Comparison of ENCODE assay signal across 8 cellular contexts in the genomic region with DNA sequence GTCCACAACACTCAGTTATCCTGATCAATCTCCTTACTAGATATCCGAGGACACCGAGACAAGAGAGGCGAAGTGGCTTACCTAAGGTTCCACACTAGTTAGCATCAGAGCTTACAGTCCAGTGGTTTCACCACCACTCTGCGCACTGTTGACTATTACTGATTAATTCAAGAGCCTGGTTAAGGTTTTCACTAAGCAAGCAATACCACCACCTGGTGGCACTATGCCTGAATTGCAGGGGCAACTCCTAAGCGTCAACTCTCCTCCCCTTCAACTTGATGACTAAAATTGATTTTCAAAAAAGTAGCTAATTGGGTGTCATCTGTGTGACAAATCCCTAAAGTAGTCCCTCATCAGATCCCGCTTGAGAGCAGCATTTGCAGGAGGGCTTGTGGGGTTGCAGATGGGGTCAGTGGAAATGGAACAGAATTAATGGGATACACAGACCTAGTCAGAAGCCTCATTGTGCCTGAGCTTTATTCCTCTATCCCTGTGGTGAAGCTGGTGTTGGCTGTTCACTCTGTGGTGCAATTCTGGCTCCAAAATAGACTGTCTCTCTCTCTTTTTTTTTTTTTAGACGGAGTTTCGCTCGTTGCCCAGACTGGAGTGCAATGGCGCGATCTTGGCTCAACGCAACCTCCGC. TPM values are rescaled to one million over a fixed set of nuclear protein-coding genes. Genes with fewer than 3 reads are reported as not detected.
DNase-seq lines count a peak whose midpoint lies in the region; ATAC-seq, FAIRE-seq and TF ChIP-seq lines count a peak whose summit lies in the region.
"Had no signal": no experiment of that assay in that cellular context is flagged by ENCODE, and none has a peak within 500 bp of the region (broad histone marks: within the 10 kb centered on the region; RNA-seq: fewer than 3 reads in every experiment).

No MANE protein-coding gene starts in this region.

- H3K9me3 Mint-ChIP-seq in type B pancreatic cell: no peaks in the 10 kb centered on the region

- H3K36me3 ChIP-seq in MG63 (no peaks in the 10 kb centered on the region), kidney (ENCODE audit: control insufficient read depth in 1 of 2, insufficient read depth in 2 of 2, low read length in 2 of 2) (peaks cover 0 to 5% of the 10 kb centered on the region in 2 donors), esophagus muscularis mucosa (no peaks in the 10 kb centered on the region)

- H3K9me3 ChIP-seq in MG63: peaks cover 4% of the 10 kb centered on the region; the same call in 1 of the 2 replicates
- H3K9me3 ChIP-seq in kidney (ENCODE audit: control insufficient read depth in 1 of 2, low read length in 2 of 2): peaks cover 0 to 7% of the 10 kb centered on the region in 2 donors
- peaks cover 0 to 12% (median 9%) of the 10 kb centered on the region in 4 donors for H3K9me3 ChIP-seq in esophagus muscularis mucosa

- TF ChIP-seq CTCF in GM10248 (IDR thresholded peaks at IDR 0.05; ENCODE audit: control extremely low read depth, extremely low read depth, low read depth, missing control alignments) (peak; percentile 18), kidney (IDR thresholded peaks at IDR 0.05; ENCODE audit: borderline replicate concordance, extremely low read depth, insufficient read depth) (peak; percentile 52), type B pancreatic cell (conservative IDR thresholded peaks at IDR 0.05) (peak; percentile 87), esophagus muscularis mucosa (IDR thresholded peaks at IDR 0.05) (peak in 1 of 3 experiments; percentile 33)

- intact Hi-C loops in kidney (cut with DNase I): no loop called here
- intact Hi-C loops in esophagus muscularis mucosa (cut with DNase I): no loop called here

- no peaks in the 10 kb centered on the region for H3K27me3 ChIP-seq in MG63
- H3K27me3 ChIP-seq in esophagus muscularis mucosa: peaks cover 0 to 42% (median 0%) of the 10 kb centered on the region in 4 donors

- H3K4me1 Mint-ChIP-seq in type B pancreatic cell (ENCODE audit: unreplicated experiment): peaks cover 23% of the 10 kb centered on the region

- H3K36me3 Mint-ChIP-seq in type B pancreatic cell: no peaks in the 10 kb centered on the region

- DNase-seq in GM10248 (ENCODE audit: extremely low spot score) (no peak), MG63 (peak; percentile 14), kidney (no peak), type B pancreatic cell (ENCODE audit: extremely low spot score, unreplicated experiment) (no peak), esophagus muscularis mucosa (ENCODE audit: extremely low spot score) (no peak)
- DNase-seq in activated CD8-positive, alpha-beta memory T cell treated with anti-CD3 and anti-CD28 coated beads for 24 hours: peak; percentile 74

- ATAC-seq in GM18868 (IDR thresholded peaks at IDR 0.05; ENCODE audit: unreplicated experiment): no peak

- TF ChIP-seq EP300 in esophagus muscularis mucosa (IDR thresholded peaks at IDR 0.05): no peak

- 83% methylated on average over 13 of the region's 13 CpGs for WGBS in esophagus muscularis mucosa

- no peak overlapping the region for H3K9ac ChIP-seq in kidney (ENCODE audit: low read length in 2 of 2)

- peaks cover 0 to 10% of the 10 kb centered on the region in 2 donors for H3K4me1 ChIP-seq in kidney (ENCODE audit: control insufficient read depth in 1 of 2, insufficient read depth in 1 of 2, low read depth in 1 of 2, low read length in 2 of 2)
- H3K4me1 ChIP-seq in esophagus muscularis mucosa: no peaks in the 10 kb centered on the region

- FAIRE-seq in kidney (lab: Jason Lieb, UNC): no peak

- POLR2A ChIA-PET in GM10248 (lab: Yijun Ruan, JAX): interaction anchor here (0.6 to 0.7 kb wide), 2 partner anchors 9 to 69 kb away, joined by 3 to 4 read pairs; no protein-coding TSS in a partner anchor

- no peaks in the 10 kb centered on the region for H3K27me3 Mint-ChIP-seq in type B pancreatic cell

- H3K4me3 Mint-ChIP-seq in type B pancreatic cell: no peak overlapping the region

- H3K4me3 ChIP-seq in MG63: no peak overlapping the region
- no peak overlapping the region for H3K4me3 ChIP-seq in kidney (ENCODE audit: low read length in 2 of 2)
- no peak overlapping the region for H3K4me3 ChIP-seq in esophagus muscularis mucosa

- no peak for TF ChIP-seq POLR2A in esophagus muscularis mucosa (IDR thresholded peaks at IDR 0.05; ENCODE audit: low read depth)

- no peak overlapping the region for H3K27ac ChIP-seq in kidney (ENCODE audit: low read depth in 2 of 2, low read length in 2 of 2)
- H3K27ac ChIP-seq in esophagus muscularis mucosa (replicated peaks in 1 of 4): no peak overlapping the region

- CTCF ChIA-PET in GM10248 (lab: Yijun Ruan, JAX): interaction anchor here (0.9 to 4.8 kb wide), 6 partner anchors 9 to 128 kb away, joined by 3 to 41 read pairs (median 4); partner anchors contain the start of gene TTC22

- H3K27ac Mint-ChIP-seq in type B pancreatic cell: no peak overlapping the region

RNA-seq across cellular contexts. Expression of gene TTC22, which starts 9.1 kb away (rescaled TPM):
- not detected in 2 replicates for total RNA-seq in MG63 (2014; rRNA removed; shearing (Covaris generic); ENCODE audit: low replicate concordance)
- total RNA-seq in kidney (16.5 TPM), type B pancreatic cell (ENCODE audit: low replicate concordance) (7.0 and 12.4 TPM in 2 replicates), esophagus muscularis mucosa (under 1 TPM; under 0.01 to 0.17 (median 0.09) TPM)
- polyA plus RNA-seq in kidney (ENCODE audit: insufficient read depth, low read depth, low replicate concordance): 9.6 TPM
- total RNA-seq: skeletal muscle tissue had no signal

RNA-seq across cellular contexts. Expression of gene PARS2, which starts 27.7 kb away (rescaled TPM):
- 5.5 and 7.5 TPM in 2 replicates for total RNA-seq in MG63 (2014; rRNA removed; shearing (Covaris generic); ENCODE audit: low replicate concordance)
- total RNA-seq in kidney (7.1 TPM), type B pancreatic cell (ENCODE audit: low replicate concordance) (9.5 and 10.2 TPM in 2 replicates), esophagus muscularis mucosa (1 to 10 TPM; 4.0 to 7.5 (median 5.7) TPM)
- 7.2 TPM for polyA plus RNA-seq in kidney (ENCODE audit: insufficient read depth, low read depth, low replicate concordance)

Comparison
In these comparisons a context has a peak if more than half of its experiments do, and no peak if none do; other contexts are left out.
1. DNase-seq: peak in MG63 (single experiment) and activated CD8-positive, alpha-beta memory T cell treated with anti-CD3 and anti-CD28 coated beads for 24 hours (single experiment); none in GM10248 (single experiment), kidney (single experiment), type B pancreatic cell (single experiment) and esophagus muscularis mucosa (single experiment).